ENCODE assay signal across 8 cellular contexts in genomic region chr6:129709451-129709908, GRCh38. TPM values are rescaled to one million over a fixed set of nuclear protein-coding genes. Genes with fewer than 3 reads are reported as not detected.
A peak's percentile ranks its signal among the peaks of the same experiment; 100 is the strongest.
DNase-seq lines count a peak whose midpoint lies in the region; ATAC-seq and TF ChIP-seq lines count a peak whose summit lies in the region.

No MANE protein-coding gene starts in this region.

- H3K27me3 Mint-ChIP-seq in endothelial cell (ENCODE audit: unreplicated experiment), result peaks cover 2% of the 10 kb centered on the region

- peak overlapping the region; percentile 97 for H3K27ac Mint-ChIP-seq in endothelial cell (ENCODE audit: unreplicated experiment)

- TF ChIP-seq CTCF in endothelial cell (IDR thresholded peaks at IDR 0.05; ENCODE audit: unreplicated experiment), result no peak

- H3K4me1 ChIP-seq in mucosa of stomach (ENCODE audit: control insufficient read depth, insufficient read depth, low read length), result peaks cover 13% of the 10 kb centered on the region

- H3K27me3 ChIP-seq in mucosa of stomach (ENCODE audit: control insufficient read depth, insufficient read depth, low read length), result no peaks in the 10 kb centered on the region

- peak overlapping the region; percentile 100 for H3K4me3 Mint-ChIP-seq in endothelial cell (ENCODE audit: unreplicated experiment)

- no peak for DNase-seq in activated CD4-positive, CD25-positive, alpha-beta regulatory T cell (lab: John Stamatoyannopoulos, UW)
- DNase-seq in RKO (ENCODE audit: low spot score) (peak; percentile 36), endothelial cell (ENCODE audit: low spot score) (no peak), COR-L47 (lab: John Stamatoyannopoulos, UW) (no peak), NCI-H128 (lab: John Stamatoyannopoulos, UW; ENCODE audit: unreplicated experiment) (no peak)

- H3K4me1 Mint-ChIP-seq in endothelial cell (ENCODE audit: unreplicated experiment), result peaks cover 69% of the 10 kb centered on the region

- H3K9me3 ChIP-seq in mucosa of stomach (ENCODE audit: control insufficient read depth, low read length), result no peaks in the 10 kb centered on the region

- peak; percentile 12 to 29 for ATAC-seq in activated CD4-positive, CD25-positive, alpha-beta regulatory T cell treated with anti-CD3 and anti-CD28 coated beads, Interleukin-2, amount 50 U/mL, for 24 hours
- ATAC-seq in HG02870 (IDR thresholded peaks at IDR 0.05; ENCODE audit: unreplicated experiment), result peak; percentile 36

- peak overlapping the region; percentile 64 for H3K9ac ChIP-seq in mucosa of stomach (ENCODE audit: low read length)

- H3K4me3 ChIP-seq in mucosa of stomach (ENCODE audit: low read length), result peak overlapping the region; percentile 44

- H3K36me3 Mint-ChIP-seq in endothelial cell (ENCODE audit: low read depth, unreplicated experiment), result peaks cover 31% of the 10 kb centered on the region

- H3K9me3 Mint-ChIP-seq in endothelial cell (ENCODE audit: unreplicated experiment), result no peaks in the 10 kb centered on the region

- H3K36me3 ChIP-seq in mucosa of stomach (ENCODE audit: control insufficient read depth, insufficient read depth, low read length), result no peaks in the 10 kb centered on the region

RNA-seq across cellular contexts. Expression of gene ARHGAP18, which starts 0.5 kb away (rescaled TPM):
- total RNA-seq in endothelial cell (ENCODE audit: unreplicated experiment), result 102 TPM
